In the genomic region with DNA sequence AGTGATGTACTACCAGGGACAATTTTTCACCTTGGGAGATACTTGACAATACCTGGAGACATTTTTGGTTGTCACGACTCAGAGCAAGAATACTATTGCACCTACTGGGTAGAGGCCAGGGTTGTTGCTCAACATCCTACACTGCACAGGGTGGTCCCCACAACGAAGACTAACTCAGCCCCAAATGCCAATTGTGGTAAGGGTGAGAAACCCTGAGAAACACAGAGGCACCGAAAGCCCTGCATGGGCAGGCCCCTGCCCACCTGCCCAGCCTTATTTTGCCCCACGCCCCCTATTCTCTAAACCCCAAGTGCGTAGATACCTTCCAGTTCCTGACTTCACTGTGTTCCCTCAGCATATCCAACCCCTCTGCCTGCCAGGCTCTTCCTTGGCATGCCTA, we compare ENCODE assay signal across 17 cellular contexts.
DNase-seq lines count a peak whose midpoint lies in the region; ATAC-seq and TF ChIP-seq lines count a peak whose summit lies in the region.
"Had no signal": no experiment of that assay in that cellular context is flagged by ENCODE, and none has a peak within 500 bp of the region (broad histone marks: within the 10 kb centered on the region; RNA-seq: fewer than 3 reads in every experiment).

No MANE protein-coding gene starts in this region.

- H3K27me3 Mint-ChIP-seq in activated CD8-positive, alpha-beta T cell treated with anti-CD3 and anti-CD28 coated beads for 36 hours, result peaks cover 12% of the 10 kb centered on the region
- H3K27me3 Mint-ChIP-seq in activated CD8-positive, alpha-beta T cell treated with anti-CD3 and anti-CD28 coated beads, Interleukin-2, amount 10 ng/mL, durations not matched to agents 7 days and 5 days (ENCODE audit: low read depth), result peaks cover 34% of the 10 kb centered on the region
- H3K27me3 Mint-ChIP-seq in natural killer cell (ENCODE audit: low read depth in 2 of 2), result peaks cover 42 to 87% of the 10 kb centered on the region in 2 donors

- H3K9me3 Mint-ChIP-seq in activated CD8-positive, alpha-beta T cell treated with anti-CD3 and anti-CD28 coated beads for 36 hours, result no peaks in the 10 kb centered on the region
- no peaks in the 10 kb centered on the region for H3K9me3 Mint-ChIP-seq in activated CD8-positive, alpha-beta T cell treated with anti-CD3 and anti-CD28 coated beads, Interleukin-2, amount 10 ng/mL, durations not matched to agents 7 days and 5 days (ENCODE audit: insufficient read depth)
- no peaks in the 10 kb centered on the region for H3K9me3 Mint-ChIP-seq in natural killer cell
- no peaks in the 10 kb centered on the region for H3K9me3 Mint-ChIP-seq in stimulated activated effector memory CD8-positive, alpha-beta T cell treated with anti-CD3 and anti-CD28 coated beads, Interleukin-12 subunit alpha, Interleukin-12 subunit beta, amount 100 ng/mL, for 72 hours
- H3K9me3 Mint-ChIP-seq: HFFc6 had no signal

- no peak overlapping the region for H3K27ac Mint-ChIP-seq in activated CD8-positive, alpha-beta T cell treated with anti-CD3 and anti-CD28 coated beads for 36 hours
- H3K27ac Mint-ChIP-seq in activated CD8-positive, alpha-beta T cell treated with anti-CD3 and anti-CD28 coated beads, Interleukin-2, amount 10 ng/mL, durations not matched to agents 7 days and 5 days, result no peak overlapping the region
- H3K27ac Mint-ChIP-seq in natural killer cell, result peak overlapping the region in 1 of 2 donors; percentile 25
- H3K27ac Mint-ChIP-seq in stimulated activated effector memory CD8-positive, alpha-beta T cell treated with anti-CD3 and anti-CD28 coated beads, Interleukin-12 subunit alpha, Interleukin-12 subunit beta, amount 100 ng/mL, for 72 hours, result no peak overlapping the region
- H3K27ac Mint-ChIP-seq: B cell, HFFc6 had no signal

- no peaks in the 10 kb centered on the region for H3K36me3 Mint-ChIP-seq in activated CD8-positive, alpha-beta T cell treated with anti-CD3 and anti-CD28 coated beads for 36 hours (ENCODE audit: low read depth)
- H3K36me3 Mint-ChIP-seq in activated CD8-positive, alpha-beta T cell treated with anti-CD3 and anti-CD28 coated beads, Interleukin-2, amount 10 ng/mL, durations not matched to agents 7 days and 5 days (ENCODE audit: low read depth), result no peaks in the 10 kb centered on the region
- H3K36me3 Mint-ChIP-seq in natural killer cell, result peaks cover 9% of the 10 kb centered on the region
- no peaks in the 10 kb centered on the region for H3K36me3 Mint-ChIP-seq in stimulated activated effector memory CD8-positive, alpha-beta T cell treated with anti-CD3 and anti-CD28 coated beads, Interleukin-12 subunit alpha, Interleukin-12 subunit beta, amount 100 ng/mL, for 72 hours

- ATAC-seq in activated CD8-positive, alpha-beta T cell treated with anti-CD3 and anti-CD28 coated beads for 36 hours, result peak; percentile 39
- no peak for ATAC-seq in activated CD8-positive, alpha-beta T cell treated with anti-CD3 and anti-CD28 coated beads, Interleukin-2, amount 10 ng/mL, durations not matched to agents 7 days and 5 days
- peak; percentile 48 to 93 (median 53) for ATAC-seq in natural killer cell
- ATAC-seq in stimulated activated effector memory CD8-positive, alpha-beta T cell treated with anti-CD3 and anti-CD28 coated beads, Interleukin-12 subunit alpha, Interleukin-12 subunit beta, amount 100 ng/mL, for 72 hours, result peak; percentile 69
- ATAC-seq in HG03342 (IDR thresholded peaks at IDR 0.05; ENCODE audit: unreplicated experiment), result no peak
- ATAC-seq: GM12878, HCT116, HepG2 had no signal

- CTCF ChIA-PET in activated CD8-positive, alpha-beta T cell treated with anti-CD3 and anti-CD28 coated beads for 36 hours (lab: Charles Lee), result interaction anchor here (3.8 to 4.1 kb wide), 2 partner anchors 16 to 202 kb away, joined by 11 to 17 read pairs; no protein-coding TSS in a partner anchor
- CTCF ChIA-PET in activated CD8-positive, alpha-beta T cell treated with anti-CD3 and anti-CD28 coated beads, Interleukin-2, amount 10 ng/mL, durations not matched to agents 7 days and 5 days (lab: Charles Lee), result interaction anchor here (1.1 to 1.9 kb wide), 2 partner anchors 15 to 202 kb away, joined by 3 to 5 read pairs; no protein-coding TSS in a partner anchor

- intact Hi-C loops in activated CD8-positive, alpha-beta T cell treated with anti-CD3 and anti-CD28 coated beads for 36 hours (cut with micrococcal nuclease), result no loop called here
- intact Hi-C loops in natural killer cell (cut with micrococcal nuclease), result no loop called here

- no peak for TF ChIP-seq CTCF in activated CD8-positive, alpha-beta T cell treated with anti-CD3 and anti-CD28 coated beads for 36 hours (IDR thresholded peaks at IDR 0.05)
- no peak for TF ChIP-seq CTCF in natural killer cell (IDR thresholded peaks at IDR 0.05)

- no peak overlapping the region for H3K4me3 Mint-ChIP-seq in activated CD8-positive, alpha-beta T cell treated with anti-CD3 and anti-CD28 coated beads for 36 hours
- H3K4me3 Mint-ChIP-seq in activated CD8-positive, alpha-beta T cell treated with anti-CD3 and anti-CD28 coated beads, Interleukin-2, amount 10 ng/mL, durations not matched to agents 7 days and 5 days, result no peak overlapping the region
- H3K4me3 Mint-ChIP-seq in natural killer cell, result peak overlapping the region; percentile 35
- H3K4me3 Mint-ChIP-seq in stimulated activated effector memory CD8-positive, alpha-beta T cell treated with anti-CD3 and anti-CD28 coated beads, Interleukin-12 subunit alpha, Interleukin-12 subunit beta, amount 100 ng/mL, for 72 hours, result no peak overlapping the region
- H3K4me3 Mint-ChIP-seq: B cell, HFFc6, IgD-negative memory B cell had no signal

- H3K4me1 Mint-ChIP-seq in activated CD8-positive, alpha-beta T cell treated with anti-CD3 and anti-CD28 coated beads for 36 hours (ENCODE audit: low read depth), result no peaks in the 10 kb centered on the region
- no peaks in the 10 kb centered on the region for H3K4me1 Mint-ChIP-seq in activated CD8-positive, alpha-beta T cell treated with anti-CD3 and anti-CD28 coated beads, Interleukin-2, amount 10 ng/mL, durations not matched to agents 7 days and 5 days (ENCODE audit: low read depth)
- H3K4me1 Mint-ChIP-seq in natural killer cell, result peaks cover 28 to 32% of the 10 kb centered on the region in 2 donors
- H3K4me1 Mint-ChIP-seq in stimulated activated effector memory CD8-positive, alpha-beta T cell treated with anti-CD3 and anti-CD28 coated beads, Interleukin-12 subunit alpha, Interleukin-12 subunit beta, amount 100 ng/mL, for 72 hours, result peaks cover 27% of the 10 kb centered on the region
- H3K4me1 Mint-ChIP-seq: B cell, IgD-negative memory B cell had no signal

- no peak for DNase-seq in activated CD8-positive, alpha-beta T cell treated with anti-CD3 and anti-CD28 coated beads for 36 hours
- DNase-seq in activated CD8-positive, alpha-beta T cell treated with anti-CD3 and anti-CD28 coated beads, Interleukin-2, amount 10 ng/mL, durations not matched to agents 7 days and 5 days, result no peak
- DNase-seq in natural killer cell (no peak), DMS153 (lab: John Stamatoyannopoulos, UW) (no peak)
- no peak for DNase-seq in stimulated activated effector memory CD8-positive, alpha-beta T cell treated with anti-CD3 and anti-CD28 coated beads, Interleukin-12 subunit alpha, Interleukin-12 subunit beta, amount 100 ng/mL, for 72 hours (ENCODE audit: low spot score in 2 of 2)
- no peak for DNase-seq in activated naive CD4-positive, alpha-beta T cell treated with Interleukin-2 at 50 U/mL for 16 hours
- DNase-seq: 8988T, DMS79 treated with DMSO at 0.1 percent for 48 hours, GOT3, H7, HFFc6 had no signal

- POLR2A ChIA-PET in activated CD8-positive, alpha-beta T cell treated with anti-CD3 and anti-CD28 coated beads for 36 hours (lab: Charles Lee), result no interaction called here
- POLR2A ChIA-PET in activated CD8-positive, alpha-beta T cell treated with anti-CD3 and anti-CD28 coated beads, Interleukin-2, amount 10 ng/mL, durations not matched to agents 7 days and 5 days (lab: Charles Lee), result no interaction called here

Comparison
In these comparisons a context has a peak if more than half of its experiments do, and no peak if none do; other contexts are left out.
1. ATAC-seq: peak in activated CD8-positive, alpha-beta T cell treated with anti-CD3 and anti-CD28 coated beads for 36 hours (single experiment), natural killer cell (3 of 3) and stimulated activated effector memory CD8-positive, alpha-beta T cell treated with anti-CD3 and anti-CD28 coated beads, Interleukin-12 subunit alpha, Interleukin-12 subunit beta, amount 100 ng/mL, for 72 hours (single experiment); none in activated CD8-positive, alpha-beta T cell treated with anti-CD3 and anti-CD28 coated beads, Interleukin-2, amount 10 ng/mL, durations not matched to agents 7 days and 5 days (single experiment) and HG03342 (single experiment).